18 cellular contexts compared by ENCODE assay signal in genomic region chr18:55582325-55582724, GRCh38. TPM values are rescaled to one million over a fixed set of nuclear protein-coding genes. Genes with fewer than 3 reads are reported as not detected.
DNase-seq lines count a peak whose midpoint lies in the region; ATAC-seq and TF ChIP-seq lines count a peak whose summit lies in the region.
"Had no signal": no experiment of that assay in that cellular context is flagged by ENCODE, and none has a peak within 500 bp of the region (broad histone marks: within the 10 kb centered on the region; RNA-seq: fewer than 3 reads in every experiment).

No MANE protein-coding gene starts in this region.

- no peak overlapping the region for H3K27ac Mint-ChIP-seq in activated T-helper 2 cell treated with anti-CD3 and anti-CD28 coated beads, Interferon-gamma antibody, Interleukin-2, Interleukin-4, amounts not matched to agents 10 μg/mL and 5 μg/mL and 100 μg/mL, durations not matched to agents 14 hours and 24 hours and 36 hours
- H3K27ac Mint-ChIP-seq: activated CD8-positive, alpha-beta T cell treated with anti-CD3 and anti-CD28 coated beads, Interleukin-2, amount 10 ng/mL, durations not matched to agents 7 days and 5 days had no signal

- DNase-seq in NCI-H1105 treated with DMSO at 0.1 percent for 48 hours (lab: John Stamatoyannopoulos, UW) (peak; percentile 60), NCI-H1105 (lab: John Stamatoyannopoulos, UW) (no peak), NCI-H774 (lab: John Stamatoyannopoulos, UW) (peak; percentile 17), hepatocyte (ENCODE audit: low spot score) (no peak), gastrocnemius medialis (no peak), HCEC 1CT (no peak)
- no peak for DNase-seq in activated T-helper 2 cell treated with anti-CD3 and anti-CD28 coated beads, Interferon-gamma antibody, Interleukin-2, Interleukin-4, amounts not matched to agents 10 μg/mL and 5 μg/mL and 100 μg/mL, durations not matched to agents 14 hours and 24 hours and 36 hours (ENCODE audit: low spot score)
- DNase-seq: activated CD8-positive, alpha-beta T cell treated with anti-CD3 and anti-CD28 coated beads, Interleukin-2, amount 10 ng/mL, durations not matched to agents 7 days and 5 days; glutamatergic neuron; HFFc6; lower lobe of right lung; NCI-H524 treated with DMSO at 0.1 percent for 48 hours; nucleus accumbens; SIG-M5; stimulated activated CD4-positive, alpha-beta T cell treated with anti-CD3 and anti-CD28 coated beads, Interleukin-15, amount 100 ng/mL, for 24 hours had no signal

- intact Hi-C loops in gastrocnemius medialis (cut with DNase I; ENCODE audit: low total_unique reads), result loop anchor here (10.0 kb wide), 2 partner anchors 282 to 1052 kb away; partner anchors contain the start of gene TXNL1
- intact Hi-C loops in activated T-helper 2 cell treated with anti-CD3 and anti-CD28 coated beads, Interferon-gamma antibody, Interleukin-2, Interleukin-4, amounts not matched to agents 10 μg/mL and 5 μg/mL and 100 μg/mL, durations not matched to agents 14 hours and 24 hours and 36 hours (cut with micrococcal nuclease), result loop anchor here (10.0 kb wide), 2 partner anchors 238 to 1052 kb away; partner anchors contain the start of gene TXNL1

- no peaks in the 10 kb centered on the region for H4K20me1 ChIP-seq in hepatocyte (ENCODE audit: insufficient read depth, poor library complexity, severe bottlenecking)

- H3K4me1 ChIP-seq in hepatocyte (ENCODE audit: insufficient read depth), result peaks cover 16% of the 10 kb centered on the region
- H3K4me1 ChIP-seq in gastrocnemius medialis, result peaks cover 73 to 79% of the 10 kb centered on the region in 2 donors

- no peak for TF ChIP-seq POLR2A in gastrocnemius medialis (IDR thresholded peaks at IDR 0.05)

- ATAC-seq in gastrocnemius medialis, result no peak
- no peak for ATAC-seq in GM19035 (IDR thresholded peaks at IDR 0.05; ENCODE audit: unreplicated experiment)
- ATAC-seq: activated CD8-positive, alpha-beta T cell treated with anti-CD3 and anti-CD28 coated beads, Interleukin-2, amount 10 ng/mL, durations not matched to agents 7 days and 5 days; lower lobe of right lung had no signal

- H3K4me3 ChIP-seq in hepatocyte (no peak overlapping the region), gastrocnemius medialis (peak overlapping the region in 3 of 4 donors; percentile 3 to 86 (median 39))
- H3K4me3 ChIP-seq: thoracic aorta had no signal

- no peak overlapping the region for H2AFZ ChIP-seq in hepatocyte

- no peaks in the 10 kb centered on the region for H3K9me2 ChIP-seq in hepatocyte (replicated peaks; ENCODE audit: insufficient read depth)

- no peaks in the 10 kb centered on the region for H3K36me3 ChIP-seq in hepatocyte (replicated peaks; ENCODE audit: insufficient read depth, low read depth)
- H3K36me3 ChIP-seq in gastrocnemius medialis, result no peaks in the 10 kb centered on the region
- H3K36me3 ChIP-seq: lower lobe of right lung had no signal

- no peaks in the 10 kb centered on the region for H3K9me3 Mint-ChIP-seq in activated T-helper 2 cell treated with anti-CD3 and anti-CD28 coated beads, Interferon-gamma antibody, Interleukin-2, Interleukin-4, amounts not matched to agents 10 μg/mL and 5 μg/mL and 100 μg/mL, durations not matched to agents 14 hours and 24 hours and 36 hours
- H3K9me3 Mint-ChIP-seq: HFFc6 had no signal

- H3K9me3 ChIP-seq in hepatocyte (ENCODE audit: low read depth) (no peaks in the 10 kb centered on the region), gastrocnemius medialis (no peaks in the 10 kb centered on the region)
- H3K9me3 ChIP-seq: lower lobe of right lung, thoracic aorta had no signal

- H3K79me2 ChIP-seq in hepatocyte, result peaks cover 73% of the 10 kb centered on the region

- H3K27me3 Mint-ChIP-seq in activated T-helper 2 cell treated with anti-CD3 and anti-CD28 coated beads, Interferon-gamma antibody, Interleukin-2, Interleukin-4, amounts not matched to agents 10 μg/mL and 5 μg/mL and 100 μg/mL, durations not matched to agents 14 hours and 24 hours and 36 hours (ENCODE audit: low read depth), result peaks cover 30% of the 10 kb centered on the region

- H3K36me3 Mint-ChIP-seq in activated T-helper 2 cell treated with anti-CD3 and anti-CD28 coated beads, Interferon-gamma antibody, Interleukin-2, Interleukin-4, amounts not matched to agents 10 μg/mL and 5 μg/mL and 100 μg/mL, durations not matched to agents 14 hours and 24 hours and 36 hours (ENCODE audit: low read depth), result no peaks in the 10 kb centered on the region

- H3K4me1 Mint-ChIP-seq in activated T-helper 2 cell treated with anti-CD3 and anti-CD28 coated beads, Interferon-gamma antibody, Interleukin-2, Interleukin-4, amounts not matched to agents 10 μg/mL and 5 μg/mL and 100 μg/mL, durations not matched to agents 14 hours and 24 hours and 36 hours (ENCODE audit: low read depth), result peaks cover 10% of the 10 kb centered on the region

- peak overlapping the region; percentile 25 for H3K27ac ChIP-seq in hepatocyte
- peak overlapping the region; percentile 88 to 93 (median 91) for H3K27ac ChIP-seq in gastrocnemius medialis
- H3K27ac ChIP-seq: 22Rv1, lower lobe of right lung, thoracic aorta had no signal

- in situ Hi-C loops in gastrocnemius medialis (cut with MboI; ENCODE audit: low sequenced_read_pairs in 4 of 4), result loop anchor here (5.0 to 25.0 kb wide), 5 partner anchors 158 to 348 kb away; no protein-coding TSS in a partner anchor

- WGBS in hepatocyte (ENCODE audit: low lambda C conversion rate, missing lambda C conversion rate), result 23% methylated on average over 1 of the region's 1 CpG

- no peak overlapping the region for H3K4me3 Mint-ChIP-seq in activated T-helper 2 cell treated with anti-CD3 and anti-CD28 coated beads, Interferon-gamma antibody, Interleukin-2, Interleukin-4, amounts not matched to agents 10 μg/mL and 5 μg/mL and 100 μg/mL, durations not matched to agents 14 hours and 24 hours and 36 hours (ENCODE audit: low read depth)
- H3K4me3 Mint-ChIP-seq: activated CD8-positive, alpha-beta T cell treated with anti-CD3 and anti-CD28 coated beads, Interleukin-2, amount 10 ng/mL, durations not matched to agents 7 days and 5 days; HFFc6 had no signal

- peak overlapping the region; percentile 71 for H3K4me2 ChIP-seq in hepatocyte

- H3K27me3 ChIP-seq in hepatocyte (no peaks in the 10 kb centered on the region), gastrocnemius medialis (no peaks in the 10 kb centered on the region)

- no peak for TF ChIP-seq CTCF in hepatocyte (IDR thresholded peaks at IDR 0.05; ENCODE audit: poor library complexity)
- TF ChIP-seq CTCF in gastrocnemius medialis (IDR thresholded peaks at IDR 0.05 in 4 of 5, conservative IDR thresholded peaks at IDR 0.05 in 1 of 5), result no peak

RNA-seq across cellular contexts. Expression of gene TCF4, which starts 5.7 kb away (rescaled TPM):
- total RNA-seq in hepatocyte, result 57.8 and 65.2 TPM in 2 replicates
- 40.5 and 42.4 TPM in 2 replicates for polyA plus RNA-seq in hepatocyte
- 10 to 100 TPM; 40.3 to 60.6 (median 53.6) TPM for total RNA-seq in gastrocnemius medialis
- total RNA-seq in activated T-helper 2 cell treated with anti-CD3 and anti-CD28 coated beads, Interferon-gamma antibody, Interleukin-2, Interleukin-4, amounts not matched to agents 10 μg/mL and 5 μg/mL and 100 μg/mL, durations not matched to agents 14 hours and 24 hours and 36 hours, result 5.5 and 8.4 TPM in 2 replicates

Comparison
In these comparisons a context has a peak if more than half of its experiments do, and no peak if none do; other contexts are left out.
1. DNase-seq: peak in NCI-H1105 treated with DMSO at 0.1 percent for 48 hours (single experiment) and NCI-H774 (single experiment); none in NCI-H1105 (single experiment), hepatocyte (single experiment), gastrocnemius medialis (0 of 2), activated T-helper 2 cell treated with anti-CD3 and anti-CD28 coated beads, Interferon-gamma antibody, Interleukin-2, Interleukin-4, amounts not matched to agents 10 μg/mL and 5 μg/mL and 100 μg/mL, durations not matched to agents 14 hours and 24 hours and 36 hours (single experiment) and HCEC 1CT (single experiment).